Comparison of ENCODE assay signal across 8 cellular contexts in the genomic region with DNA sequence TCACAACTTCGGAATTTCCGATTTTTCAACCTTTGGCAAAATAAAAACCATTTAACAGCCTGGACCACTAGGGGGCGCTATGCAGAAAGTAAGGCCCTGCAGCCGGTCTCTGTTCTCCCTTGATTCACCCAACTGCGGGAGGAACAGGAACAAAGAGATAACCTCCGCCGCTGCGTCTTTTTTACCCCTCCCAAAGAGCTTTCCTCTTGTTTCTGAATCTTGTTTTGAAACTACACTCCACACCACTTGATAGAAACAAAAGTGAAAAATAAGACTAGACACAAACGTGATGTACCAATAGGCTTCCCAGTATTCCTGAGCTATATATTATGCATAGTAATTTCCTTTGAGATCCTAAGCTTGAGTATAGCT.
DNase-seq lines count a peak whose midpoint lies in the region; ATAC-seq, FAIRE-seq and TF ChIP-seq lines count a peak whose summit lies in the region.

No MANE protein-coding gene starts in this region.

- WGBS in HepG2 (ENCODE audit: low lambda C conversion rate) = 7% methylated on average over 9 of the region's 9 CpGs

- POLR2A ChIA-PET in HepG2 (lab: Yijun Ruan, JAX) = interaction anchor here (0.6 to 6.4 kb wide), 5 partner anchors 46 to 315 kb away, joined by 3 to 39 read pairs (median 3); a partner anchor contains a TSS

- no peak overlapping the region for H2AFZ ChIP-seq in HepG2 (ENCODE audit: low read length)

- no peak overlapping the region for H3K27ac ChIP-seq in HepG2 (ENCODE audit: extremely low read length, insufficient read depth, low read length)

- no peaks in the 10 kb centered on the region for H4K20me1 ChIP-seq in HepG2 (ENCODE audit: insufficient read depth, low read length)

- DNase-seq in AG09319 (ENCODE audit: extremely low read depth, low read depth) (peak; percentile 44), GOT3 (lab: John Stamatoyannopoulos, UW) (peak; percentile 9), NCI-H446 (lab: John Stamatoyannopoulos, UW) (peak; percentile 11 to 79), cerebellum (ENCODE audit: low spot score) (peak; percentile 6), HepG2 (ENCODE audit: low spot score) (peak; percentile 71)
- DNase-seq in activated CD4-positive, alpha-beta T cell treated with anti-CD3 and anti-CD28 coated beads for 1 hour = peak; percentile 55
- DNase-seq in stimulated activated CD4-positive, alpha-beta T cell treated with anti-CD3 and anti-CD28 coated beads, Interleukin-4, amount 100 ng/mL, for 48 hours (ENCODE audit: low read depth in 2 of 2) = peak; percentile 61 to 73

- H3K79me2 ChIP-seq in HepG2 (ENCODE audit: insufficient read depth, low read length) = no peaks in the 10 kb centered on the region

- CTCF ChIA-PET in HepG2 (lab: Yijun Ruan, JAX; ENCODE audit: low intra/inter-chr PET ratio, low total read pairs) = interaction anchor here (1.2 to 2.6 kb wide), 4 partner anchors 114 to 407 kb away, joined by 3 to 20 read pairs (median 12); a partner anchor contains a TSS

- no TSS peak for BruUV-seq in HepG2 (replicated peaks; lab: Mats Ljungman, UMichigan)

- peak overlapping the region; percentile 51 for H3K4me2 ChIP-seq in HepG2 (ENCODE audit: low read depth, low read length)

- no peaks in the 10 kb centered on the region for H3K36me3 ChIP-seq in HepG2 (replicated peaks in 1 of 2; ENCODE audit: control insufficient read depth in 1 of 2, insufficient read depth in 2 of 2, low read length in 2 of 2)

- peaks cover 2 to 53% of the 10 kb centered on the region in 2 experiments; a peak in 4 of 5 replicates for H3K27me3 ChIP-seq in HepG2 (ENCODE audit: control insufficient read depth in 1 of 2, insufficient read depth in 2 of 2, low read length in 2 of 2)

- peak; percentile 84 for ATAC-seq in HepG2
- no peak for ATAC-seq in GM18868 (IDR thresholded peaks at IDR 0.05; ENCODE audit: unreplicated experiment)

- intact Hi-C loops in HepG2 (cut with micrococcal nuclease; ENCODE audit: unreplicated experiment) = loop anchor here (1.0 to 2.0 kb wide), 3 partner anchors 121 to 403 kb away; no protein-coding TSS in a partner anchor

- peak; percentile 88 for FAIRE-seq in HepG2 (lab: Jason Lieb, UNC)

- TF ChIP-seq EP300 in HepG2 (IDR thresholded peaks at IDR 0.05; ENCODE audit: low read depth in 2 of 2, low read length in 2 of 2) = no peak
- TF ChIP-seq EP300 in HepG2 (CRISPR knock-in tag; IDR thresholded peaks at IDR 0.05; ENCODE audit: borderline replicate concordance) = no peak

- no peak overlapping the region for H3K9ac ChIP-seq in HepG2 (ENCODE audit: insufficient read depth, low read depth, low read length)

- TF ChIP-seq RAD21 in HepG2 (CRISPR knock-in tag; IDR thresholded peaks at IDR 0.05) = peak; percentile 85

- no peaks in the 10 kb centered on the region for H3K9me3 ChIP-seq in HepG2 (ENCODE audit: low read length)

- H3K4me1 ChIP-seq in HepG2 (ENCODE audit: insufficient read depth, low read length) = peaks cover 12% of the 10 kb centered on the region

- in situ Hi-C loops in HepG2 (cut with HindIII; ENCODE audit: extremely low pct_ligation_motif_present, low pct_unique_long_range_greater_than_20kb) = loop anchor here (5.0 kb wide), 1 partner anchor 308 kb away; a partner anchor contains a TSS

- TF ChIP-seq POLR2A in HepG2 (IDR thresholded peaks at IDR 0.05; ENCODE audit: insufficient read depth in 1 of 2, low read depth in 2 of 2, low read length in 2 of 2) = no peak

- TF ChIP-seq CTCF in AG09319 (IDR thresholded peaks at IDR 0.05; ENCODE audit: low read depth, low read length) (peak; percentile 78), HepG2 (CRISPR knock-in tag; IDR thresholded peaks at IDR 0.05) (peak; percentile 88)

- H3K4me3 ChIP-seq in HepG2 (replicated peaks in 1 of 3; ENCODE audit: insufficient read depth in 1 of 3, low read depth in 2 of 3, low read length in 3 of 3) = peak overlapping the region in 1 of 3 experiments; percentile 11; a peak in 1 of 6 replicates

TF ChIP-seq in HepG2, 621 proteins besides CTCF, POLR2A, EP300 and RAD21 (continues in another document):
- no peak for TF ChIP-seq ZNF136 (CRISPR knock-in tag; IDR thresholded peaks at IDR 0.05; ENCODE audit: low read depth)
- no peak for TF ChIP-seq BCL6 (CRISPR knock-in tag; IDR thresholded peaks at IDR 0.05)
- TF ChIP-seq, protein P1, sequence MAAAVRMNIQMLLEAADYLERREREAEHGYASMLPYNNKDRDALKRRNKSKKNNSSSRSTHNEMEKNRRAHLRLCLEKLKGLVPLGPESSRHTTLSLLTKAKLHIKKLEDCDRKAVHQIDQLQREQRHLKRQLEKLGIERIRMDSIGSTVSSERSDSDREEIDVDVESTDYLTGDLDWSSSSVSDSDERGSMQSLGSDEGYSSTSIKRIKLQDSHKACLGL (CRISPR knock-in tag; IDR thresholded peaks at IDR 0.05) = no peak
- TF ChIP-seq SMAD1 (CRISPR knock-in tag; IDR thresholded peaks at IDR 0.05; ENCODE audit: borderline replicate concordance, low read depth) = no peak
- no peak for TF ChIP-seq HNRNPH1 (optimal IDR thresholded peaks at IDR 0.05; ENCODE audit: low read depth, low read length)
- no peak for TF ChIP-seq ZNF550 (CRISPR knock-in tag; IDR thresholded peaks at IDR 0.05; ENCODE audit: borderline replicate concordance)
- no peak for TF ChIP-seq ZMAT3 (CRISPR knock-in tag; conservative IDR thresholded peaks at IDR 0.05)
- TF ChIP-seq EZH2 (conservative IDR thresholded peaks at IDR 0.05; ENCODE audit: low read depth, low read length) = no peak
- TF ChIP-seq SIN3B (IDR thresholded peaks at IDR 0.05; ENCODE audit: low read length) = 0 out of 2 replicates have a peak, but pooled peaks have one; percentile 20
- no peak for TF ChIP-seq AGO1 (IDR thresholded peaks at IDR 0.05; ENCODE audit: low read depth, low read length, poor library complexity, severe bottlenecking)
- no peak for TF ChIP-seq SOX13 (IDR thresholded peaks at IDR 0.05)
- TF ChIP-seq SOX13 (CRISPR knock-in tag; conservative IDR thresholded peaks at IDR 0.05 in 1 of 2, IDR thresholded peaks at IDR 0.05 in 1 of 2) = peak in 1 of 2 experiments; percentile 4; a peak in 1 of 4 replicates
- TF ChIP-seq, protein P2, sequence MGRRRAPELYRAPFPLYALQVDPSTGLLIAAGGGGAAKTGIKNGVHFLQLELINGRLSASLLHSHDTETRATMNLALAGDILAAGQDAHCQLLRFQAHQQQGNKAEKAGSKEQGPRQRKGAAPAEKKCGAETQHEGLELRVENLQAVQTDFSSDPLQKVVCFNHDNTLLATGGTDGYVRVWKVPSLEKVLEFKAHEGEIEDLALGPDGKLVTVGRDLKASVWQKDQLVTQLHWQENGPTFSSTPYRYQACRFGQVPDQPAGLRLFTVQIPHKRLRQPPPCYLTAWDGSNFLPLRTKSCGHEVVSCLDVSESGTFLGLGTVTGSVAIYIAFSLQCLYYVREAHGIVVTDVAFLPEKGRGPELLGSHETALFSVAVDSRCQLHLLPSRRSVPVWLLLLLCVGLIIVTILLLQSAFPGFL (CRISPR knock-in tag; IDR thresholded peaks at IDR 0.05) = no peak
- no peak for TF ChIP-seq PLRG1 (conservative IDR thresholded peaks at IDR 0.05)
- no peak for TF ChIP-seq CREM (IDR thresholded peaks at IDR 0.05)
- no peak for TF ChIP-seq CREM (CRISPR knock-in tag; IDR thresholded peaks at IDR 0.05)
- peak; percentile 95 for TF ChIP-seq SMC3 (IDR thresholded peaks at IDR 0.05; ENCODE audit: low read length)
- TF ChIP-seq HNF4G (IDR thresholded peaks at IDR 0.05; ENCODE audit: borderline replicate concordance, low read depth, low read length) = no peak
- no peak for TF ChIP-seq HNF4G (CRISPR knock-in tag; IDR thresholded peaks at IDR 0.05; ENCODE audit: borderline replicate concordance, low read depth)
- TF ChIP-seq MIER2 (CRISPR knock-in tag; IDR thresholded peaks at IDR 0.05) = no peak
- no peak for TF ChIP-seq ZNF335 (CRISPR knock-in tag; IDR thresholded peaks at IDR 0.05)
- TF ChIP-seq, protein P3, sequence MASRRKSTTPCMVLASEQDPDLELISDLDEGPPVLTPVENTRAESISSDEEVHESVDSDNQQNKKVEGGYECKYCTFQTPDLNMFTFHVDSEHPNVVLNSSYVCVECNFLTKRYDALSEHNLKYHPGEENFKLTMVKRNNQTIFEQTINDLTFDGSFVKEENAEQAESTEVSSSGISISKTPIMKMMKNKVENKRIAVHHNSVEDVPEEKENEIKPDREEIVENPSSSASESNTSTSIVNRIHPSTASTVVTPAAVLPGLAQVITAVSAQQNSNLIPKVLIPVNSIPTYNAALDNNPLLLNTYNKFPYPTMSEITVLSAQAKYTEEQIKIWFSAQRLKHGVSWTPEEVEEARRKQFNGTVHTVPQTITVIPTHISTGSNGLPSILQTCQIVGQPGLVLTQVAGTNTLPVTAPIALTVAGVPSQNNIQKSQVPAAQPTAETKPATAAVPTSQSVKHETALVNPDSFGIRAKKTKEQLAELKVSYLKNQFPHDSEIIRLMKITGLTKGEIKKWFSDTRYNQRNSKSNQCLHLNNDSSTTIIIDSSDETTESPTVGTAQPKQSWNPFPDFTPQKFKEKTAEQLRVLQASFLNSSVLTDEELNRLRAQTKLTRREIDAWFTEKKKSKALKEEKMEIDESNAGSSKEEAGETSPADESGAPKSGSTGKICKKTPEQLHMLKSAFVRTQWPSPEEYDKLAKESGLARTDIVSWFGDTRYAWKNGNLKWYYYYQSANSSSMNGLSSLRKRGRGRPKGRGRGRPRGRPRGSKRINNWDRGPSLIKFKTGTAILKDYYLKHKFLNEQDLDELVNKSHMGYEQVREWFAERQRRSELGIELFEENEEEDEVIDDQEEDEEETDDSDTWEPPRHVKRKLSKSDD (CRISPR knock-in tag; IDR thresholded peaks at IDR 0.05; ENCODE audit: low read depth) = no peak
- no peak for TF ChIP-seq EHMT2 (IDR thresholded peaks at IDR 0.05; ENCODE audit: borderline replicate concordance, low read depth, low read length)
- TF ChIP-seq POLR2AphosphoS2 (IDR thresholded peaks at IDR 0.05; ENCODE audit: low read depth, low read length) = no peak
- no peak for TF ChIP-seq HOXD1 (CRISPR knock-in tag; IDR thresholded peaks at IDR 0.05)

Comparison
In these comparisons a context has a peak if more than half of its experiments do, and no peak if none do; other contexts are left out.
1. DNase-seq: peak in every context shown above with its lines; median percentile 71 in HepG2; 67 in stimulated activated CD4-positive, alpha-beta T cell treated with anti-CD3 and anti-CD28 coated beads, Interleukin-4, amount 100 ng/mL, for 48 hours; 55 in activated CD4-positive, alpha-beta T cell treated with anti-CD3 and anti-CD28 coated beads for 1 hour; 45 in NCI-H446; 44 in AG09319; 9 in GOT3; 6 in cerebellum.